ENCODE assay signal across 18 cellular contexts in the genomic region with DNA sequence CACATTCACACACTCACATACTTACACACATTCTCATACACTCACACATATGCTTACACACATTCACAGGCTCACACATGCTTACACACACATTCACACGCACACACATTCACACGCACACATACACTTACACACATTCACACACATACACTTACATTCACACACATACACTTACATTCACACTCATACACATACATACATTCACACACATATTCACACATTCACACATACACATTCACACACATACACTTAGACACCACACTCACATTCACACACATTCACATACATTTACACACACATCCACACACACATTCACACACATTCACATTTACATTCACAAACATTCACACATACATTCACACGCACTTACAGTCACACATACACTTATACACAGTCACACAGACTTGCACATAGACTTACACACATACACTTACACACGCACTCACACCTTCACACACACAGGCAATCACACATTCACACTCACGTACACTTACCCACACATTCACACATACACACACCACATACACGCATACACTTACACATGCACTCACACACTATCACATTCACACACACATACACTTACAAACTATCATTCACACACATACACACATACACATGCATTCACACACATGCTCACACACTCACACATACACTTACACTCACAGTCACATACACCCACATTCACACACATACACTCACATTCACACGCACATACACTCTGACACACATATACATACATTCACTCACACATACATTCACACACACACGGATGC.
"Had no signal": no experiment of that assay in that cellular context is flagged by ENCODE, and none has a peak within 500 bp of the region (broad histone marks: within the 10 kb centered on the region; RNA-seq: fewer than 3 reads in every experiment).

No MANE protein-coding gene starts in this region.

- DNase-seq: activated CD4-positive, alpha-beta T cell treated with anti-CD3 and anti-CD28 coated beads, Interleukin-2, amount 50 U/mL, for 4 hours; activated CD8-positive, alpha-beta memory T cell treated with anti-CD3 and anti-CD28 coated beads, Interleukin-2, amount 10 ng/mL, durations not matched to agents 7 days and 5 days; activated naive CD4-positive, alpha-beta T cell treated with anti-CD3 and anti-CD28 coated beads, Interleukin-2, amount 50 U/mL, for 16 hours; activated T-cell treated with anti-CD3 and anti-CD28 coated beads, Interleukin-2, amount 50 U/mL, for 1 hour; effector CD8-positive, alpha-beta T cell; esophagus squamous epithelium; hippocampal formation; mammary epithelial cell; stimulated activated CD4-positive, alpha-beta T cell treated with anti-CD3 and anti-CD28 coated beads, Interleukin-15, amount 100 ng/mL, for 24 hours; stimulated activated CD4-positive, alpha-beta T cell treated with anti-CD3 and anti-CD28 coated beads, Interleukin-4, amount 100 ng/mL, for 1 hour; stimulated activated naive B cell treated with anti-CD40 and anti-IgM and Interleukin-4, amounts not matched to agents 10 μg/mL and 1 μg/mL and 100 μg/mL, for 72 hours; thyroid gland; uterus had no signal

- H3K27ac ChIP-seq: esophagus squamous epithelium, left lung, thyroid gland, uterus had no signal

- H3K4me3 ChIP-seq: esophagus squamous epithelium, left lung, thyroid gland, uterus had no signal

- FAIRE-seq: endothelial cell of umbilical vein, keratinocyte had no signal

- H3K36me3 ChIP-seq: esophagus squamous epithelium, left lung, thyroid gland, uterus had no signal

- ATAC-seq: activated CD4-positive, CD25-positive, alpha-beta regulatory T cell treated with anti-CD3 and anti-CD28 coated beads, Interleukin-2, amount 50 U/mL, for 24 hours; activated CD8-positive, alpha-beta memory T cell treated with anti-CD3 and anti-CD28 coated beads, Interleukin-2, amount 10 ng/mL, durations not matched to agents 7 days and 5 days; left lung; naive thymus-derived CD4-positive, alpha-beta T cell had no signal

- H3K9me3 ChIP-seq: esophagus squamous epithelium, left lung, thyroid gland, uterus had no signal

- H3K27me3 ChIP-seq: left lung, thyroid gland, uterus had no signal
